Comparison of ENCODE assay signal across 3 cellular contexts in the genomic region with DNA sequence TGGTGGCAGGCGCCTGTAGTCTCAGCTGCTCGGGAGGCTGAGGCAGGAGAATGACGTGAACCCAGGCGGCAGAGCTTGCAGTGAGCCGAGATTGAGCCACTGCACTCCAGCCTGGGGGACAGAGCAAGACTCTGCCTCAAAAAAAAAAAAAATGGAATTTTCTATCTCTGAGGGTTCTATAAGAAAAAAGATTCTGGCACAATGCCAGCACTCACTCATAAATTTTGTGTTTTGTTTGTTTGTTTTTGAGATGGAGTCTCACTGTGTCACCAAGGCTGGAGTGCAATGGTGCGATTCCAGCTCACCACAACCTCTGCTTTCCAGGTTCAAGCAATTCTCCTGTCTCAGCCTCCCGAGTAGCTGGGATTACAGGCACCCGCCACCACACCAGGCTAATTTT.
TF ChIP-seq lines count a peak whose summit lies in the region.
"Not testable (repeated sequence)": the region's sequence is repeated elsewhere in the genome, so short reads cannot be mapped to it uniquely, and the experiment has no call there.

No MANE protein-coding gene starts in this region.

TF ChIP-seq in HEK293, 187 proteins besides CTCF, POLR2A, EP300 and RAD21:
- TF ChIP-seq, protein P1, sequence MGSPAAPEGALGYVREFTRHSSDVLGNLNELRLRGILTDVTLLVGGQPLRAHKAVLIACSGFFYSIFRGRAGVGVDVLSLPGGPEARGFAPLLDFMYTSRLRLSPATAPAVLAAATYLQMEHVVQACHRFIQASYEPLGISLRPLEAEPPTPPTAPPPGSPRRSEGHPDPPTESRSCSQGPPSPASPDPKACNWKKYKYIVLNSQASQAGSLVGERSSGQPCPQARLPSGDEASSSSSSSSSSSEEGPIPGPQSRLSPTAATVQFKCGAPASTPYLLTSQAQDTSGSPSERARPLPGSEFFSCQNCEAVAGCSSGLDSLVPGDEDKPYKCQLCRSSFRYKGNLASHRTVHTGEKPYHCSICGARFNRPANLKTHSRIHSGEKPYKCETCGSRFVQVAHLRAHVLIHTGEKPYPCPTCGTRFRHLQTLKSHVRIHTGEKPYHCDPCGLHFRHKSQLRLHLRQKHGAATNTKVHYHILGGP (tag by site-specific recombination; IDR thresholded peaks at IDR 0.05) = peak; percentile 47; the same call in 1 of the 2 replicates

TF ChIP-seq in K562, 482 proteins besides CTCF, POLR2A, EP300 and RAD21:
- TF ChIP-seq CXXC5 (CRISPR knock-in tag; IDR thresholded peaks at IDR 0.05) (0 out of 2 replicates have a peak, but pooled peaks have one; percentile 22), NFIC (IDR thresholded peaks at IDR 0.05) (peak; percentile 98), NFIX (CRISPR knock-in tag; IDR thresholded peaks at IDR 0.05; ENCODE audit: low read depth) (peak; percentile 95)

TF ChIP-seq in HepG2, 621 proteins besides CTCF, POLR2A, EP300 and RAD21:
- TF ChIP-seq LCORL (IDR thresholded peaks at IDR 0.05) = peak; percentile 90
- not testable (repeated sequence) for TF ChIP-seq LCORL (CRISPR knock-in tag; IDR thresholded peaks at IDR 0.05)
